ENCODE assay signal across 17 cellular contexts in genomic region chr9:76609285-76610008, GRCh38.
DNase-seq lines count a peak whose midpoint lies in the region; ATAC-seq, FAIRE-seq and TF ChIP-seq lines count a peak whose summit lies in the region.
"Had no signal": no experiment of that assay in that cellular context is flagged by ENCODE, and none has a peak within 500 bp of the region (broad histone marks: within the 10 kb centered on the region; RNA-seq: fewer than 3 reads in every experiment).

No MANE protein-coding gene starts in this region.

- no peaks in the 10 kb centered on the region for H3K36me3 Mint-ChIP-seq in astrocyte (ENCODE audit: low read depth, unreplicated experiment)
- H3K36me3 Mint-ChIP-seq: CD4-positive, CD25-positive, alpha-beta regulatory T cell had no signal

- no peaks in the 10 kb centered on the region for H4K20me1 ChIP-seq in GM23248 (ENCODE audit: insufficient read depth)
- no peaks in the 10 kb centered on the region for H4K20me1 ChIP-seq in astrocyte (ENCODE audit: insufficient read depth, low read length)

- TF ChIP-seq CTCF in astrocyte (IDR thresholded peaks at IDR 0.05; ENCODE audit: insufficient read depth, low read depth, low read length) (no peak), lower lobe of right lung (IDR thresholded peaks at IDR 0.05) (no peak)

- H3K4me1 ChIP-seq in GM23248 (ENCODE audit: insufficient read depth) (peaks cover 10% of the 10 kb centered on the region), astrocyte (ENCODE audit: insufficient read depth, low read length) (no peaks in the 10 kb centered on the region), lower lobe of right lung (peaks cover 8% of the 10 kb centered on the region)
- H3K4me1 ChIP-seq: Caco-2, HAP-1, SJSA1 had no signal

- FAIRE-seq in astrocyte (lab: Jason Lieb, UNC), result no peak

- ATAC-seq in lower lobe of right lung (peak; percentile 23 to 52), sciatic nerve (peak; percentile 36), HG03565 (IDR thresholded peaks at IDR 0.05; ENCODE audit: unreplicated experiment) (no peak)

- H3K4me2 ChIP-seq in GM23248 (ENCODE audit: unreplicated experiment) (peak overlapping the region; percentile 5), astrocyte (ENCODE audit: low read length) (no peak overlapping the region)
- H3K4me2 ChIP-seq: PC-9 had no signal

- H3K27me3 Mint-ChIP-seq in astrocyte (ENCODE audit: low read depth, unreplicated experiment), result peaks cover 11% of the 10 kb centered on the region

- H3K4me3 ChIP-seq in GM23248, result no peak overlapping the region
- no peak overlapping the region for H3K4me3 ChIP-seq in astrocyte (ENCODE audit: insufficient read depth, low read depth, low read length)
- H3K4me3 ChIP-seq in lower lobe of right lung, result no peak overlapping the region
- H3K4me3 ChIP-seq: HAP-1, PC-9, SJSA1 had no signal

- DNase-seq in GM23248, result no peak
- no peak for DNase-seq in astrocyte (ENCODE audit: low read depth)
- DNase-seq in lower lobe of right lung, result no peak
- DNase-seq in sciatic nerve (ENCODE audit: low spot score), result no peak
- no peak for DNase-seq in T-helper 9 cell
- no peak for DNase-seq in NCI-H1092 treated with DMSO at 0.1 percent for 48 hours (lab: John Stamatoyannopoulos, UW)
- DNase-seq: ACHN; Caco-2; CD4-positive, CD25-positive, alpha-beta regulatory T cell; NCI-H1436; NCI-H2029; NCI-H2171; NCI-H748 treated with DMSO at 0.1 percent for 48 hours; PC-9 had no signal

- H3K36me3 ChIP-seq in GM23248 (ENCODE audit: low read depth) (no peaks in the 10 kb centered on the region), astrocyte (ENCODE audit: insufficient read depth, low read length) (no peaks in the 10 kb centered on the region), lower lobe of right lung (no peaks in the 10 kb centered on the region)
- H3K36me3 ChIP-seq: HAP-1, SJSA1 had no signal

- H3F3A ChIP-seq in GM23248 (ENCODE audit: insufficient read depth), result no peaks in the 10 kb centered on the region

- peaks cover 5% of the 10 kb centered on the region for H3K9me3 Mint-ChIP-seq in astrocyte (ENCODE audit: unreplicated experiment)

- H2AFZ ChIP-seq in GM23248 (peak overlapping the region; percentile 21), astrocyte (ENCODE audit: low read depth, low read length) (no peak overlapping the region)
- H2AFZ ChIP-seq: PC-9 had no signal

- H3K9me3 ChIP-seq in GM23248 (ENCODE audit: low read depth) (no peaks in the 10 kb centered on the region), astrocyte (ENCODE audit: insufficient read depth, low read depth, low read length) (no peaks in the 10 kb centered on the region), lower lobe of right lung (no peaks in the 10 kb centered on the region)
- H3K9me3 ChIP-seq: Caco-2, HAP-1, SJSA1 had no signal

- 89% methylated on average over 6 of the region's 6 CpGs for WGBS in GM23248 (ENCODE audit: low coverage in 1 of 2, low lambda C conversion rate in 2 of 2, missing lambda C conversion rate in 2 of 2), 2 experiments

- no peaks in the 10 kb centered on the region for H3K9me2 ChIP-seq in GM23248 (ENCODE audit: insufficient read depth)

- H3K27ac ChIP-seq in GM23248, result no peak overlapping the region
- no peak overlapping the region for H3K27ac ChIP-seq in astrocyte (ENCODE audit: low read depth, low read length)
- H3K27ac ChIP-seq in lower lobe of right lung, result no peak overlapping the region
- H3K27ac ChIP-seq: PC-9, SJSA1 had no signal

- H3K27me3 ChIP-seq in GM23248 (replicated peaks; ENCODE audit: insufficient read depth) (no peaks in the 10 kb centered on the region), astrocyte (ENCODE audit: insufficient read depth, low read length) (peaks cover 5% of the 10 kb centered on the region), lower lobe of right lung (ENCODE audit: low read depth) (no peaks in the 10 kb centered on the region)
- H3K27me3 ChIP-seq: SJSA1 had no signal

- H3K4me3 Mint-ChIP-seq in astrocyte (ENCODE audit: unreplicated experiment), result no peak overlapping the region
- H3K4me3 Mint-ChIP-seq: CD4-positive, CD25-positive, alpha-beta regulatory T cell had no signal

- H3K4me1 Mint-ChIP-seq in astrocyte (ENCODE audit: low read depth, unreplicated experiment), result peaks cover 4% of the 10 kb centered on the region
- H3K4me1 Mint-ChIP-seq: CD4-positive, CD25-positive, alpha-beta regulatory T cell had no signal

- in situ Hi-C loops in GM23248 (cut with MboI), result no loop called here

- H3K27ac Mint-ChIP-seq in astrocyte (ENCODE audit: unreplicated experiment), result peak overlapping the region; percentile 34
- H3K27ac Mint-ChIP-seq: CD4-positive, CD25-positive, alpha-beta regulatory T cell had no signal

- intact Hi-C loops in lower lobe of right lung (cut with DNase I), result no loop called here
- intact Hi-C loops in sciatic nerve (cut with DNase I), result no loop called here

- H3K79me2 ChIP-seq in GM23248 (ENCODE audit: insufficient read depth) (no peaks in the 10 kb centered on the region), astrocyte (ENCODE audit: insufficient read depth, low read length) (no peaks in the 10 kb centered on the region)

- H3K9ac ChIP-seq in GM23248, result no peak overlapping the region
- no peak overlapping the region for H3K9ac ChIP-seq in astrocyte (ENCODE audit: low read length)
